In genomic region chr13:102401305-102401704, GRCh38 we compare ENCODE assay signal across 9 cellular contexts. TPM values are rescaled to one million over a fixed set of nuclear protein-coding genes. Genes with fewer than 3 reads are reported as not detected.
A peak's percentile ranks its signal among the peaks of the same experiment; 100 is the strongest.
DNase-seq lines count a peak whose midpoint lies in the region; ATAC-seq, FAIRE-seq and TF ChIP-seq lines count a peak whose summit lies in the region.
"Had no signal": no experiment of that assay in that cellular context is flagged by ENCODE, and none has a peak within 500 bp of the region (broad histone marks: within the 10 kb centered on the region; RNA-seq: fewer than 3 reads in every experiment).

No MANE protein-coding gene starts in this region.

- no peak for TF ChIP-seq CTCF in astrocyte of the cerebellum (IDR thresholded peaks at IDR 0.05; ENCODE audit: low read depth, low read length, missing control alignments)
- no peak for TF ChIP-seq CTCF in Peyer's patch (IDR thresholded peaks at IDR 0.05)

- FAIRE-seq in HTR-8/SVneo (lab: Jason Lieb, UNC): no peak

- peaks cover 29% of the 10 kb centered on the region for H3K4me1 Mint-ChIP-seq in stimulated activated effector memory CD8-positive, alpha-beta T cell treated with anti-CD3 and anti-CD28 coated beads, Interleukin-12 subunit alpha, Interleukin-12 subunit beta, amount 100 ng/mL, for 72 hours

- H3K27me3 ChIP-seq in MG63 (peaks cover 30% of the 10 kb centered on the region), Peyer's patch (no peaks in the 10 kb centered on the region)

- H3K4me3 ChIP-seq in MG63 (peak overlapping the region; percentile 46; the same call in 1 of the 2 replicates), astrocyte of the cerebellum (ENCODE audit: low read depth, low read length) (peak overlapping the region; percentile 46), iPS-18c (ENCODE audit: insufficient read depth, low read depth, low read length) (peak overlapping the region; percentile 67), Peyer's patch (peak overlapping the region in 2 of 4 donors; percentile 31 to 58)

- no peak overlapping the region for H3K27ac Mint-ChIP-seq in stimulated activated effector memory CD8-positive, alpha-beta T cell treated with anti-CD3 and anti-CD28 coated beads, Interleukin-12 subunit alpha, Interleukin-12 subunit beta, amount 100 ng/mL, for 72 hours

- in situ Hi-C loops in astrocyte of the cerebellum (cut with HindIII; ENCODE audit: low sequenced_read_pairs): no loop called here

- no peak for TF ChIP-seq POLR2A in Peyer's patch (IDR thresholded peaks at IDR 0.05)

- H3K9me3 ChIP-seq in MG63 (no peaks in the 10 kb centered on the region), iPS-18c (ENCODE audit: control insufficient read depth, insufficient read depth, low read length) (no peaks in the 10 kb centered on the region), Peyer's patch (no peaks in the 10 kb centered on the region)

- H3K9me3 Mint-ChIP-seq in stimulated activated effector memory CD8-positive, alpha-beta T cell treated with anti-CD3 and anti-CD28 coated beads, Interleukin-12 subunit alpha, Interleukin-12 subunit beta, amount 100 ng/mL, for 72 hours: no peaks in the 10 kb centered on the region

- H3K4me1 ChIP-seq in Peyer's patch: peaks cover 0 to 12% (median 5%) of the 10 kb centered on the region in 4 donors

- peak overlapping the region in 1 of 4 donors; percentile 57 for H3K27ac ChIP-seq in Peyer's patch

- H3K4me3 Mint-ChIP-seq in stimulated activated effector memory CD8-positive, alpha-beta T cell treated with anti-CD3 and anti-CD28 coated beads, Interleukin-12 subunit alpha, Interleukin-12 subunit beta, amount 100 ng/mL, for 72 hours: peak overlapping the region; percentile 70

- no peak for ATAC-seq in stimulated activated effector memory CD8-positive, alpha-beta T cell treated with anti-CD3 and anti-CD28 coated beads, Interleukin-12 subunit alpha, Interleukin-12 subunit beta, amount 100 ng/mL, for 72 hours
- no peak for ATAC-seq in GM18502 (IDR thresholded peaks at IDR 0.05; ENCODE audit: poor library complexity, unreplicated experiment)
- no peak for ATAC-seq in GM19455 (IDR thresholded peaks at IDR 0.05; ENCODE audit: unreplicated experiment)

- no peaks in the 10 kb centered on the region for H3K36me3 Mint-ChIP-seq in stimulated activated effector memory CD8-positive, alpha-beta T cell treated with anti-CD3 and anti-CD28 coated beads, Interleukin-12 subunit alpha, Interleukin-12 subunit beta, amount 100 ng/mL, for 72 hours

- no peak for DNase-seq in MG63
- no peak for DNase-seq in astrocyte of the cerebellum (ENCODE audit: low read depth)
- no peak for DNase-seq in stimulated activated effector memory CD8-positive, alpha-beta T cell treated with anti-CD3 and anti-CD28 coated beads, Interleukin-12 subunit alpha, Interleukin-12 subunit beta, amount 100 ng/mL, for 72 hours (ENCODE audit: low spot score in 2 of 2)
- no peak for DNase-seq in HTR-8/SVneo (ENCODE audit: insufficient read length, low spot score)
- DNase-seq in Peyer's patch: no peak
- DNase-seq: NCI-H1436 treated with DMSO at 0.1 percent for 48 hours had no signal

- H3K36me3 ChIP-seq in MG63: no peaks in the 10 kb centered on the region
- no peaks in the 10 kb centered on the region for H3K36me3 ChIP-seq in Peyer's patch

RNA-seq across cellular contexts. Expression of gene FGF14, which starts 0.5 kb away (rescaled TPM):
- total RNA-seq in MG63 (2014; rRNA removed; shearing (Covaris generic); ENCODE audit: low replicate concordance): not detected in 2 replicates
- 1 to 10 TPM in 1 of 4 donors, under 1 TPM in 2, not detected in 1; 0.28 to 2.3 (median 0.35) TPM for total RNA-seq in Peyer's patch
